In the genomic region with DNA sequence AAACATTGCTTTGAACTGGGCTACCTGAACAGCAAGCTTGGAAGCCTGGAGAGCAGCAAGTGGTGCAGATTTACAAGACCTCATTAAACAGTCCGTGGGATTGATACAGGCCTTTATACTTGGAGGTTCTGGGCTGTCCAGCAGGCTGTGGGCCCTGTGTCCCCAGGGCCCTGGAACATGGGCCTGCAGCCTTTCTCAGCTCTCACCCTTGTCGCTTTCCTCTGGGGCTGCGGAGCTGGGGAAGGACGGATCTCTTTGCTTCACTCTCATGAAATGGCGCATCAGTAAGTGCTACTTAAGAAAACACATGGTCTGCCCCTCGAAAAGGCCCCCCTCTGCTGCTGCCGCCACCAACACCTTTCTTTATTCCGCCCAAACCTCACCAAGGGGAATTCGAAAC, we compare ENCODE assay signal across 30 cellular contexts.
"Had no signal": no experiment of that assay in that cellular context is flagged by ENCODE, and none has a peak within 500 bp of the region (broad histone marks: within the 10 kb centered on the region; RNA-seq: fewer than 3 reads in every experiment).

No MANE protein-coding gene starts in this region.

- H3K36me3 ChIP-seq: breast epithelium, gastrocnemius medialis, neutrophil, right lobe of liver, upper lobe of left lung, vagina had no signal

- H3K27me3 ChIP-seq: breast epithelium, neutrophil, right lobe of liver, upper lobe of left lung, vagina had no signal

- H3K4me1 ChIP-seq: breast epithelium, gastrocnemius medialis, right lobe of liver, upper lobe of left lung, vagina had no signal

- H3K27ac Mint-ChIP-seq: activated naive CD4-positive, alpha-beta T cell treated with anti-CD3 and anti-CD28 coated beads, Interleukin-2, amount 10 ng/mL, durations not matched to agents 7 days and 5 days; activated T-helper 1 cell treated with anti-CD3 and anti-CD28 coated beads, Interleukin-12 subunit alpha, Interleukin-12 subunit beta, Interleukin-2, Interleukin-4 antibody, amounts not matched to agents 30 ng/mL and 10 ng/mL and 1 ng/mL, durations not matched to agents 14 hours and 24 hours and 36 hours; mesothelial cell of epicardium; naive B cell; nephron progenitor cell; T-helper 1 cell treated with Interleukin-12 subunit alpha and Interleukin-12 subunit beta and Interleukin-4 antibody, amounts not matched to agents 30 μg/mL and 1 μg/mL, for 36 hours had no signal

- H3K4me1 Mint-ChIP-seq: activated naive CD4-positive, alpha-beta T cell treated with anti-CD3 and anti-CD28 coated beads, Interleukin-2, amount 10 ng/mL, durations not matched to agents 7 days and 5 days; central memory CD8-positive, alpha-beta T cell; naive B cell had no signal

- H3K27me3 Mint-ChIP-seq: central memory CD8-positive, alpha-beta T cell had no signal

- H3K27ac ChIP-seq: breast epithelium, gastrocnemius medialis, neutrophil, right lobe of liver, upper lobe of left lung, vagina, VCaP had no signal

- H3K4me3 Mint-ChIP-seq: activated naive CD4-positive, alpha-beta T cell treated with anti-CD3 and anti-CD28 coated beads, Interleukin-2, amount 10 ng/mL, durations not matched to agents 7 days and 5 days; activated T-helper 1 cell treated with anti-CD3 and anti-CD28 coated beads, Interleukin-12 subunit alpha, Interleukin-12 subunit beta, Interleukin-2, Interleukin-4 antibody, amounts not matched to agents 30 ng/mL and 10 ng/mL and 1 ng/mL, durations not matched to agents 14 hours and 24 hours and 36 hours; central memory CD8-positive, alpha-beta T cell; mesothelial cell of epicardium; naive B cell; nephron progenitor cell; T-helper 1 cell treated with Interleukin-12 subunit alpha and Interleukin-12 subunit beta and Interleukin-4 antibody, amounts not matched to agents 30 μg/mL and 1 μg/mL, for 36 hours had no signal

- ATAC-seq: activated CD4-positive, CD25-positive, alpha-beta regulatory T cell treated with anti-CD3 and anti-CD28 coated beads, Interleukin-2, amount 50 U/mL, for 24 hours; gastrocnemius medialis; left cardiac atrium; right lobe of liver; stimulated activated naive CD8-positive, alpha-beta T cell treated with anti-CD3 and anti-CD28 coated beads, Interleukin-15, Interleukin-2, amounts not matched to agents 100 U/mL and 50 U/mL, for 24 hours had no signal

- H3K4me3 ChIP-seq: breast epithelium, gastrocnemius medialis, right lobe of liver, upper lobe of left lung, vagina had no signal

- H3K36me3 Mint-ChIP-seq: activated naive CD4-positive, alpha-beta T cell treated with anti-CD3 and anti-CD28 coated beads, Interleukin-2, amount 10 ng/mL, durations not matched to agents 7 days and 5 days; mesothelial cell of epicardium; naive B cell had no signal

- H3K9me3 Mint-ChIP-seq: activated naive CD4-positive, alpha-beta T cell treated with anti-CD3 and anti-CD28 coated beads, Interleukin-2, amount 10 ng/mL, durations not matched to agents 7 days and 5 days; activated T-helper 1 cell treated with anti-CD3 and anti-CD28 coated beads, Interleukin-12 subunit alpha, Interleukin-12 subunit beta, Interleukin-2, Interleukin-4 antibody, amounts not matched to agents 30 ng/mL and 10 ng/mL and 1 ng/mL, durations not matched to agents 14 hours and 24 hours and 36 hours; central memory CD8-positive, alpha-beta T cell; mesothelial cell of epicardium; naive B cell; nephron progenitor cell; T-helper 1 cell treated with Interleukin-12 subunit alpha and Interleukin-12 subunit beta and Interleukin-4 antibody, amounts not matched to agents 30 μg/mL and 1 μg/mL, for 36 hours had no signal

- DNase-seq: activated CD4-positive, alpha-beta T cell treated with anti-CD3 and anti-CD28 coated beads for 48 hours; activated CD4-positive, alpha-beta T cell treated with anti-CD3 and anti-CD28 coated beads, Interleukin-2, amount 50 U/mL, for 48 hours; activated CD8-positive, alpha-beta memory T cell treated with anti-CD3 and anti-CD28 coated beads, Interleukin-2, amount 50 U/mL, for 4 hours; activated effector memory CD4-positive, alpha-beta T cell treated with anti-CD3 and anti-CD28 coated beads, Interleukin-2, amount 50 U/mL, for 16 hours; activated naive CD4-positive, alpha-beta T cell treated with anti-CD3 and anti-CD28 coated beads, Interleukin-2, amount 10 ng/mL, durations not matched to agents 7 days and 5 days; activated T-cell treated with anti-CD3 and anti-CD28 coated beads, Interleukin-2, amount 50 U/mL, for 1 hour; amniotic stem cell; dermis blood vessel endothelial cell; effector CD8-positive, alpha-beta T cell; gastrocnemius medialis; glutamatergic neuron; islet precursor cell; left cardiac atrium; mammary epithelial cell; naive B cell; nephron progenitor cell; right lobe of liver; stimulated activated CD4-positive, alpha-beta T cell treated with anti-CD3 and anti-CD28 coated beads, Interleukin-2, amount 100 ng/mL, for 48 hours; stimulated activated naive CD8-positive, alpha-beta T cell treated with anti-CD3 and anti-CD28 coated beads, Interleukin-15, Interleukin-2, amounts not matched to agents 100 U/mL and 50 U/mL, for 24 hours; T-helper 9 cell; upper lobe of left lung had no signal
